In the genomic region with DNA sequence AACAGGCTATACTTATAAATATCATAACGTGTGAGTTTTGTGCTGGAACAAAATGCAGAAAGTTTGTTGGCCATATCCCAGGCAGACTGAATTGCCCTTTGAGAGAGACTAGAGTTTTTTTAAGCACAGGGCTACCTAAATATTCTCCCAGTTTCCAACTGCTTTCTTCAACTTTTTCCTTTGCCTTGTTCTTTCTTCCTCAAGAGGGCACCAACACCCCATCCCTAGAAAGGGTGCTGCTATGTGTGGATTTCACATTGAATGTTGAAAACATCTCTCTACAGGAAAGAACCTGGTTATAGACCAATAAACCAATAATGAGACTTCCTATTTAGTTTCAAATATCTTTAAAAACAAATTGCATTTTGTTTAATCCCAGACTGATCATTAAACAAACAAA, we compare ENCODE assay signal across 8 cellular contexts.
DNase-seq lines count a peak whose midpoint lies in the region; ATAC-seq, FAIRE-seq and TF ChIP-seq lines count a peak whose summit lies in the region.

No MANE protein-coding gene starts in this region.

- no peak overlapping the region for H3K27ac ChIP-seq in Panc1 (ENCODE audit: low read length)

- TF ChIP-seq POLR2A in H54 (IDR thresholded peaks at IDR 0.05; ENCODE audit: low read depth, low read length) = no peak

- H3K4me1 Mint-ChIP-seq in endothelial cell (ENCODE audit: unreplicated experiment) = no peaks in the 10 kb centered on the region
- peaks cover 23% of the 10 kb centered on the region for H3K4me1 Mint-ChIP-seq in neural crest cell
- H3K4me1 Mint-ChIP-seq in activated naive CD8-positive, alpha-beta T cell treated with anti-CD3 and anti-CD28 coated beads, Interleukin-2, amount 50 U/mL, for 24 hours = peaks cover 37% of the 10 kb centered on the region

- in situ Hi-C loops in Panc1 (cut with HindIII; ENCODE audit: low pct_unique_long_range_greater_than_20kb, low sequenced_read_pairs) = no loop called here

- H3K27ac Mint-ChIP-seq in endothelial cell (ENCODE audit: unreplicated experiment) (no peak overlapping the region), neural crest cell (ENCODE audit: unreplicated experiment) (no peak overlapping the region)
- no peak overlapping the region for H3K27ac Mint-ChIP-seq in activated naive CD8-positive, alpha-beta T cell treated with anti-CD3 and anti-CD28 coated beads, Interleukin-2, amount 50 U/mL, for 24 hours

- POLR2A ChIA-PET in Panc1 (lab: Charles Lee) = no interaction called here

- no peaks in the 10 kb centered on the region for H3K27me3 ChIP-seq in BE2C
- peaks cover 2% of the 10 kb centered on the region; the same call in 1 of the 2 replicates for H3K27me3 ChIP-seq in Panc1 (ENCODE audit: control insufficient read depth, insufficient read depth, low read length)

- peaks cover 41% of the 10 kb centered on the region for H3K4me1 ChIP-seq in BE2C
- H3K4me1 ChIP-seq in Panc1 (ENCODE audit: control insufficient read depth, insufficient read depth, low read length) = no peaks in the 10 kb centered on the region

- no peak overlapping the region for H3K4me3 Mint-ChIP-seq in endothelial cell (ENCODE audit: unreplicated experiment)
- H3K4me3 Mint-ChIP-seq in neural crest cell = no peak overlapping the region
- H3K4me3 Mint-ChIP-seq in activated naive CD8-positive, alpha-beta T cell treated with anti-CD3 and anti-CD28 coated beads, Interleukin-2, amount 50 U/mL, for 24 hours = no peak overlapping the region

- ATAC-seq in Panc1 (peak; percentile 66; the same call in 1 of the 2 replicates), GM21367 (IDR thresholded peaks at IDR 0.05; ENCODE audit: unreplicated experiment) (no peak)
- ATAC-seq in activated naive CD8-positive, alpha-beta T cell treated with anti-CD3 and anti-CD28 coated beads, Interleukin-2, amount 50 U/mL, for 24 hours = no peak

- DNase-seq in BE2C = peak; percentile 54
- no peak for DNase-seq in H54 (ENCODE audit: insufficient read length, low spot score)
- peak; percentile 18 for DNase-seq in Panc1 (ENCODE audit: low read depth, low spot score)
- peak; percentile 40 for DNase-seq in endothelial cell (ENCODE audit: low spot score)
- peak; percentile 22 for DNase-seq in neural crest cell (ENCODE audit: low read depth, low spot score)
- no peak for DNase-seq in activated naive CD8-positive, alpha-beta T cell treated with anti-CD3 and anti-CD28 coated beads, Interleukin-2, amount 50 U/mL, for 24 hours
- no peak for DNase-seq in activated CD4-positive, alpha-beta T cell treated with anti-CD3 and anti-CD28 coated beads for 48 hours

- CTCF ChIA-PET in Panc1 (lab: Charles Lee) = no interaction called here

- intact Hi-C loops in Panc1 (cut with micrococcal nuclease; ENCODE audit: unreplicated experiment) = no loop called here

- H3K9me3 ChIP-seq in BE2C (no peaks in the 10 kb centered on the region), Panc1 (ENCODE audit: control insufficient read depth, insufficient read depth, low read depth, low read length) (no peaks in the 10 kb centered on the region)

- H3K36me3 Mint-ChIP-seq in endothelial cell (ENCODE audit: low read depth, unreplicated experiment) (no peaks in the 10 kb centered on the region), neural crest cell (ENCODE audit: low read depth) (no peaks in the 10 kb centered on the region)
- peaks cover 2% of the 10 kb centered on the region for H3K36me3 Mint-ChIP-seq in activated naive CD8-positive, alpha-beta T cell treated with anti-CD3 and anti-CD28 coated beads, Interleukin-2, amount 50 U/mL, for 24 hours (ENCODE audit: low read depth)

- peaks cover 3% of the 10 kb centered on the region for H3K27me3 Mint-ChIP-seq in endothelial cell (ENCODE audit: unreplicated experiment)
- no peaks in the 10 kb centered on the region for H3K27me3 Mint-ChIP-seq in neural crest cell (ENCODE audit: low read depth)
- H3K27me3 Mint-ChIP-seq in activated naive CD8-positive, alpha-beta T cell treated with anti-CD3 and anti-CD28 coated beads, Interleukin-2, amount 50 U/mL, for 24 hours = peaks cover 2% of the 10 kb centered on the region

- H3K9me3 Mint-ChIP-seq in endothelial cell (ENCODE audit: unreplicated experiment) = no peaks in the 10 kb centered on the region
- peaks cover 4% of the 10 kb centered on the region for H3K9me3 Mint-ChIP-seq in neural crest cell
- peaks cover 5% of the 10 kb centered on the region for H3K9me3 Mint-ChIP-seq in activated naive CD8-positive, alpha-beta T cell treated with anti-CD3 and anti-CD28 coated beads, Interleukin-2, amount 50 U/mL, for 24 hours

- H3K36me3 ChIP-seq in BE2C = no peaks in the 10 kb centered on the region
- no peaks in the 10 kb centered on the region for H3K36me3 ChIP-seq in Panc1 (ENCODE audit: control insufficient read depth, insufficient read depth, low read length)

- no TSS peak for BruUV-seq in Panc1 (replicated peaks; lab: Mats Ljungman, UMichigan)

- TF ChIP-seq CTCF in BE2C (IDR thresholded peaks at IDR 0.05; ENCODE audit: low read depth, low read length) (peak; percentile 88), Panc1 (IDR thresholded peaks at IDR 0.05) (peak; percentile 72), endothelial cell (IDR thresholded peaks at IDR 0.05; ENCODE audit: unreplicated experiment) (peak; percentile 10), neural crest cell (conservative IDR thresholded peaks at IDR 0.05) (peak; percentile 74)

- peak; percentile 78 for FAIRE-seq in H54 (lab: Jason Lieb, UNC)

- H3K4me3 ChIP-seq in BE2C (ENCODE audit: low read depth, low read length) (no peak overlapping the region), Panc1 (ENCODE audit: low read depth in 2 of 2, low read length in 2 of 2) (no peak overlapping the region)

Comparison
In these comparisons a context has a peak if more than half of its experiments do, and no peak if none do; other contexts are left out.
1. DNase-seq: peak in BE2C (single experiment), Panc1 (single experiment), endothelial cell (single experiment) and neural crest cell (single experiment); none in H54 (single experiment), activated naive CD8-positive, alpha-beta T cell treated with anti-CD3 and anti-CD28 coated beads, Interleukin-2, amount 50 U/mL, for 24 hours (single experiment) and activated CD4-positive, alpha-beta T cell treated with anti-CD3 and anti-CD28 coated beads for 48 hours (single experiment).
2. CTCF ChIP-seq: peak in every context shown above with its lines; median percentile 88 in BE2C; 74 in neural crest cell; 72 in Panc1; 10 in endothelial cell.